ENCODE assay signal across 9 cellular contexts in the genomic region with DNA sequence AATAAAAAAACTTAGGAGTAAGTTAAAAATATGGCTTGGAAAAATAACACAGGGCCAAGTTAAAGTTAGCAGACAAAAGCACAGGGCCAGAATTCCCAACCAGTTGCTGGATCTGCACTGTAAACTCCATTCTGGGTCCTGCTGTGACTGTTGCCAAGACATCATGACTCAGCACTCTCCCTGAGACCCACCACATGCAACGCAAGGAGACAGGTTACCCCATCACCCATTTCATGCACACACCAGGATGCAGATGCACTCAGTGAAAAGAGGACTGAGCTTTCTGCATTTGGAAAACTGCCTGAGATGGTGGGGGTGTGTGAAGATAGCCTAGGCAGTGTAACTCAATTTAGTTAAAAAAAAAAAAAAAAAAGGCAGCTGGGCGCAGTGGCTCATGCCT.
DNase-seq lines count a peak whose midpoint lies in the region; ATAC-seq and TF ChIP-seq lines count a peak whose summit lies in the region.
"Had no signal": no experiment of that assay in that cellular context is flagged by ENCODE, and none has a peak within 500 bp of the region (broad histone marks: within the 10 kb centered on the region; RNA-seq: fewer than 3 reads in every experiment).

No MANE protein-coding gene starts in this region.

- H4K8ac ChIP-seq in trophoblast cell (ENCODE audit: low read depth, low read length): no peak overlapping the region

- H4K12ac ChIP-seq in trophoblast cell (ENCODE audit: low read depth, low read length): no peak overlapping the region

- H3K4ac ChIP-seq in trophoblast cell (ENCODE audit: low read depth, low read length): no peak overlapping the region

- H3K9ac ChIP-seq in trophoblast cell (ENCODE audit: low read length): no peak overlapping the region

- no peak overlapping the region for H3K14ac ChIP-seq in trophoblast cell (ENCODE audit: low read length)

- H3K36me3 ChIP-seq in thyroid gland: no peaks in the 10 kb centered on the region
- no peaks in the 10 kb centered on the region for H3K36me3 ChIP-seq in trophoblast cell (ENCODE audit: control insufficient read depth in 1 of 2, insufficient read depth in 2 of 2, low read length in 2 of 2)

- H3K79me2 ChIP-seq in trophoblast cell (ENCODE audit: control insufficient read depth, insufficient read depth, low read length, poor library complexity): no peaks in the 10 kb centered on the region

- intact Hi-C loops in thyroid gland (cut with DNase I): no loop called here

- no peak overlapping the region for H4K91ac ChIP-seq in trophoblast cell (ENCODE audit: low read depth, low read length)

- H3K4me1 ChIP-seq in thyroid gland (peaks cover 3 to 5% of the 10 kb centered on the region in 2 donors), trophoblast cell (ENCODE audit: control insufficient read depth in 1 of 2, insufficient read depth in 2 of 2, low read length in 2 of 2) (peaks cover 5 to 10% of the 10 kb centered on the region in 2 experiments)

- 55 to 68% methylated on average over 2 of the region's 2 CpGs for WGBS in thyroid gland, 2 donors
- no CpG with 5 or more reads among the region's 2 CpGs for WGBS in trophoblast cell (ENCODE audit: extremely low coverage, insufficient coverage, insufficient read length)

- H2BK12ac ChIP-seq in trophoblast cell (ENCODE audit: low read length): no peak overlapping the region

- TF ChIP-seq POLR2A in thyroid gland (IDR thresholded peaks at IDR 0.05): no peak

- peaks cover 7% of the 10 kb centered on the region for H3K79me1 ChIP-seq in trophoblast cell (ENCODE audit: low read length)

- no peak for ATAC-seq in GM21447 (IDR thresholded peaks at IDR 0.05; ENCODE audit: unreplicated experiment)
- ATAC-seq: T-helper 17 cell had no signal

- H2AFZ ChIP-seq in trophoblast cell (ENCODE audit: insufficient read depth, low read length, poor library complexity): no peak overlapping the region

- no peak overlapping the region for H2BK120ac ChIP-seq in trophoblast cell (ENCODE audit: insufficient read depth, low read length, poor library complexity)

- H3K4me2 ChIP-seq in trophoblast cell (ENCODE audit: low read length): no peak overlapping the region

- H2BK5ac ChIP-seq in trophoblast cell (ENCODE audit: low read depth, low read length, poor library complexity): no peak overlapping the region

- H3K4me3 ChIP-seq in thyroid gland (replicated peaks in 1 of 3) (no peak overlapping the region), trophoblast cell (ENCODE audit: low read depth, low read length) (no peak overlapping the region)

- H3K9me3 ChIP-seq in thyroid gland (no peaks in the 10 kb centered on the region), trophoblast cell (ENCODE audit: insufficient read depth, low read depth, low read length) (no peaks in the 10 kb centered on the region)

- no peaks in the 10 kb centered on the region for H3K27me3 ChIP-seq in thyroid gland
- no peaks in the 10 kb centered on the region for H3K27me3 ChIP-seq in trophoblast cell (ENCODE audit: insufficient read depth, low read length)

- peak; percentile 16 to 26 for DNase-seq in SHP77 (lab: John Stamatoyannopoulos, UW)
- no peak for DNase-seq in SHP77 treated with DMSO at 0.1 percent for 48 hours (lab: John Stamatoyannopoulos, UW)
- peak; percentile 83 for DNase-seq in astrocyte of the hippocampus (ENCODE audit: low read depth, low spot score)
- peak; percentile 47 for DNase-seq in iPS DF 19.7 (ENCODE audit: low read depth, low spot score)
- DNase-seq in thyroid gland: peak; percentile 45 to 47
- no peak for DNase-seq in activated effector memory CD4-positive, alpha-beta T cell treated with Interleukin-2 at 50 U/mL for 16 hours
- DNase-seq in trophoblast cell: no peak
- DNase-seq: T-helper 17 cell had no signal

- H3K27ac ChIP-seq in thyroid gland (no peak overlapping the region), trophoblast cell (ENCODE audit: low read depth, low read length) (no peak overlapping the region)

- no peak for TF ChIP-seq CTCF in thyroid gland (IDR thresholded peaks at IDR 0.05)

- no peak overlapping the region for H2AK5ac ChIP-seq in trophoblast cell (ENCODE audit: low read length)

- no peak overlapping the region for H3K18ac ChIP-seq in trophoblast cell (ENCODE audit: low read length)

- no peak overlapping the region for H3K23ac ChIP-seq in trophoblast cell (ENCODE audit: low read length)

Comparison
In these comparisons a context has a peak if more than half of its experiments do, and no peak if none do; other contexts are left out.
1. DNase-seq: peak in SHP77 (2 of 2), astrocyte of the hippocampus (single experiment), iPS DF 19.7 (single experiment) and thyroid gland (2 of 2); none in SHP77 treated with DMSO at 0.1 percent for 48 hours (single experiment), activated effector memory CD4-positive, alpha-beta T cell treated with Interleukin-2 at 50 U/mL for 16 hours (single experiment) and trophoblast cell (0 of 2).